8 cellular contexts compared by ENCODE assay signal in the genomic region with DNA sequence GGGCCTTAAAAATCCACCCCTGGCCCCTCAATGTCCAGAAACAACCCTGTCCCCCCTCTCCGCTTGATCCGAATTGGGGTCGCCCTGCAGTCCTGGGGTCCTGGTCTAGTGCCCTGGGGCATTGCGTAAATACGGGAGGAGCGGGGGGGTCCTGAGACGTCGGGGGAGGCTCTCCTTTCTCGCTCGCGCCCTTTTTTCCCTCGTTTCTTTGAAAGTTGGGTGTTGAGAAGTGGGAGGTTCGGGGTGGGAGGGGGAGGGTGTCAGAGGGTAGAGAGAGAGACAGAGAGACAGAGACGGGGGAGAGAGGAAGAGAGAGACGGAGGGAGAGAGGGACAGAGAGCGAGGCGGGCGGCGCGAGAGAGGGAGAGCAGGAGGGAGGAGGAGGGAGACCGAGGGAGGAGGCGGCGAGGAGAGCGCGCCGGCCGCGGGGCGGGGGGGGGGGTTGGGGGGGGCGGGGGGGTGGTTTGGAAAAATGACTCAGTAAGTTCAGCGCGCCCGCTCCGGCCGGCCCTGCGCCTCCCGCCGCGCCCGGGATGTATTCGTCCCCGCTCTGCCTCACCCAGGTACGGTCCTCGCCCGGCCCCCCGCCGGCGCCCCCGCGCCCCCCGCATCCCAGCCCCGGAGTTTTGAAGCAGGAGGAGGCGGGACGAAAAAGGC. TPM values are rescaled to one million over a fixed set of nuclear protein-coding genes. Genes with fewer than 3 reads are reported as not detected.
DNase-seq lines count a peak whose midpoint lies in the region; ATAC-seq and TF ChIP-seq lines count a peak whose summit lies in the region.

A gene (plus strand): TSS at position 480 of the 657 bp plus-strand sequence. CDS start 54 bp downstream, at position 534.

- H3K9me3 ChIP-seq in esophagus muscularis mucosa: no peaks in the 10 kb centered on the region
- no peaks in the 10 kb centered on the region for H3K9me3 ChIP-seq in mucosa of rectum (ENCODE audit: control insufficient read depth in 2 of 2, low read length in 2 of 2)
- H3K9me3 ChIP-seq in thoracic aorta: no peaks in the 10 kb centered on the region

- H3K9ac ChIP-seq in mucosa of rectum (ENCODE audit: low read depth in 1 of 2, low read length in 2 of 2): peak within 1 kb of the TSS; percentile 60 to 84

- H3K36me3 ChIP-seq in esophagus muscularis mucosa (peaks cover 0 to 6% (median 0%) of the 10 kb centered on the region in 4 donors), mucosa of rectum (ENCODE audit: control insufficient read depth in 2 of 2, insufficient read depth in 2 of 2, low read length in 2 of 2) (no peaks in the 10 kb centered on the region), thoracic aorta (no peaks in the 10 kb centered on the region)

- peak; percentile 26 for ATAC-seq in thoracic aorta (ENCODE audit: insufficient number of reproducible peaks, low FRiP score, low read depth)

- TF ChIP-seq POLR2A in esophagus muscularis mucosa (IDR thresholded peaks at IDR 0.05; ENCODE audit: low read depth): no peak

- 4% methylated on average over 33 of the region's 54 CpGs for WGBS in esophagus muscularis mucosa

- intact Hi-C loops in esophagus muscularis mucosa (cut with DNase I): loop anchor here (5.0 to 10.0 kb wide), 2 partner anchors 36 to 59 kb away; no protein-coding TSS in a partner anchor

- peaks cover 43 to 85% (median 73%) of the 10 kb centered on the region in 4 donors for H3K4me1 ChIP-seq in esophagus muscularis mucosa
- H3K4me1 ChIP-seq in mucosa of rectum (ENCODE audit: control insufficient read depth in 2 of 2, insufficient read depth in 2 of 2, low read length in 2 of 2): peaks cover 19 to 22% of the 10 kb centered on the region in 2 donors
- peaks cover 35 to 75% of the 10 kb centered on the region in 2 donors for H3K4me1 ChIP-seq in thoracic aorta (ENCODE audit: control insufficient read depth in 1 of 2, low read depth in 2 of 2)

- H3K4me3 ChIP-seq in esophagus muscularis mucosa: peak within 1 kb of the TSS; percentile 64 to 99 (median 89)
- peak within 1 kb of the TSS; percentile 70 to 71 for H3K4me3 ChIP-seq in mucosa of rectum (ENCODE audit: low read length in 2 of 2)
- H3K4me3 ChIP-seq in thoracic aorta: peak within 1 kb of the TSS; percentile 99

- TF ChIP-seq CTCF in esophagus muscularis mucosa (IDR thresholded peaks at IDR 0.05) (no peak), thoracic aorta (IDR thresholded peaks at IDR 0.05) (no peak)

- DNase-seq in NCI-H2107 treated with DMSO at 0.1 percent for 48 hours (lab: John Stamatoyannopoulos, UW; ENCODE audit: unreplicated experiment): peak; percentile 23
- no peak for DNase-seq in NCI-H2107 (lab: John Stamatoyannopoulos, UW)
- peak; percentile 60 for DNase-seq in NCI-H2196 treated with DMSO at 0.1 percent for 48 hours (lab: John Stamatoyannopoulos, UW; ENCODE audit: unreplicated experiment)
- DNase-seq in activated CD8-positive, alpha-beta memory T cell treated with anti-CD3 and anti-CD28 coated beads, Interleukin-2, amount 50 U/mL, for 4 hours: peak; percentile 56
- peak; percentile 96 for DNase-seq in esophagus muscularis mucosa (ENCODE audit: extremely low spot score)
- DNase-seq in thoracic aorta (ENCODE audit: low spot score): no peak
- no peak for DNase-seq in NCI-H1694 treated with DMSO at 0.1 percent for 48 hours (lab: John Stamatoyannopoulos, UW)

- no peak for TF ChIP-seq EP300 in esophagus muscularis mucosa (IDR thresholded peaks at IDR 0.05)

- peak within 1 kb of the TSS; percentile 98 to 100 (median 100) for H3K27ac ChIP-seq in esophagus muscularis mucosa (replicated peaks in 1 of 4)
- H3K27ac ChIP-seq in mucosa of rectum (ENCODE audit: low read depth in 2 of 2, low read length in 2 of 2): peak within 1 kb of the TSS; percentile 85 to 87
- peak within 1 kb of the TSS; percentile 98 for H3K27ac ChIP-seq in thoracic aorta

- H3K27me3 ChIP-seq in esophagus muscularis mucosa: no peaks in the 10 kb centered on the region
- H3K27me3 ChIP-seq in mucosa of rectum (ENCODE audit: control insufficient read depth in 2 of 2, insufficient read depth in 2 of 2, low read length in 2 of 2): no peaks in the 10 kb centered on the region
- no peaks in the 10 kb centered on the region for H3K27me3 ChIP-seq in thoracic aorta (replicated peaks; ENCODE audit: insufficient read depth)

RNA-seq across cellular contexts. Expression of the gene that starts here (rescaled TPM):
- total RNA-seq in esophagus muscularis mucosa: 100 to 1,000 TPM; 165 to 297 (median 211) TPM
- 100 to 1,000 TPM; 178 to 203 TPM for total RNA-seq in thoracic aorta

Comparison
In these comparisons a context has a peak if more than half of its experiments do, and no peak if none do; other contexts are left out.
1. DNase-seq: peak in NCI-H2107 treated with DMSO at 0.1 percent for 48 hours (single experiment), NCI-H2196 treated with DMSO at 0.1 percent for 48 hours (single experiment), activated CD8-positive, alpha-beta memory T cell treated with anti-CD3 and anti-CD28 coated beads, Interleukin-2, amount 50 U/mL, for 4 hours (single experiment) and esophagus muscularis mucosa (single experiment); none in NCI-H2107 (single experiment), thoracic aorta (single experiment) and NCI-H1694 treated with DMSO at 0.1 percent for 48 hours (single experiment).
2. Peak in every context shown above with its lines, with median percentiles within 50 percentile points of each other: H3K27ac ChIP-seq and H3K4me3 ChIP-seq.